In the genomic region with DNA sequence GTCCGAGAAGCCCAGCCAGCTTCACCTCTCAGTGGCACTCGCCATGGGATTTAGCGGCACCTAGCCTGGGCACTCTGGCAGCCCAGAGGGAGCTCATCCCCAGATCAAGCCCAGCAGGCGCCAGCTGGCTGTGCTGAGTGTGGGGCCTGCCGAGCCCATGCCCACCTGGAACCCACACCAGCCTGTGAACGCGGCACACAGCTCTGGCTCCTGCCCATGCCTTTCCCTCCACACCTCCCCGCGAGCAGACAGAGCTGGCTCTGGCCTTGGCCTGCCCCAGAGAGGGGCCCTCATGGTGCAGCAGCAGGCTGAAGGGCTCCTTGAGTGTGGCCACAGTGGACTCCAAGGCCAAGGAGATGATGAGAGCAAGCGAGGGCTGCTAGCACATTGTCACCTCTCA, we compare ENCODE assay signal across 31 cellular contexts. TPM values are rescaled to one million over a fixed set of nuclear protein-coding genes. Genes with fewer than 3 reads are reported as not detected.
"Had no signal": no experiment of that assay in that cellular context is flagged by ENCODE, and none has a peak within 500 bp of the region (broad histone marks: within the 10 kb centered on the region; RNA-seq: fewer than 3 reads in every experiment).

No MANE protein-coding gene starts in this region.

- H3K9me3 Mint-ChIP-seq: activated naive CD4-positive, alpha-beta T cell treated with anti-CD3 and anti-CD28 coated beads, Interleukin-2, amount 50 U/mL, for 72 hours; activated naive CD8-positive, alpha-beta T cell treated with anti-CD3 and anti-CD28 coated beads, Interleukin-2, amount 10 ng/mL, durations not matched to agents 7 days and 5 days; activated T-helper 17 cell treated with anti-CD3 and anti-CD28 coated beads, Interleukin-2, amount 50 U/mL, for 72 hours; T-helper 2 cell treated with Interferon-gamma antibody and Interleukin-4, amounts not matched to agents 5 μg/mL and 100 μg/mL, for 36 hours had no signal

- DNase-seq: activated B cell treated with CpG ODN at 0.5 μM for 24 hours; activated CD4-positive, alpha-beta T cell treated with anti-CD3 and anti-CD28 coated beads for 48 hours; activated CD4-positive, alpha-beta T cell treated with anti-CD3 and anti-CD28 coated beads, Interleukin-2, amount 50 U/mL, for 1 hour; activated CD4-positive, alpha-beta T cell treated with anti-CD3 and anti-CD28 coated beads, Interleukin-2, amount 50 U/mL, for 48 hours; activated CD8-positive, alpha-beta memory T cell treated with anti-CD3 and anti-CD28 coated beads for 24 hours; activated CD8-positive, alpha-beta T cell treated with anti-CD3 and anti-CD28 coated beads for 36 hours; activated effector memory CD4-positive, alpha-beta T cell treated with Interleukin-2 at 50 U/mL for 16 hours; activated naive CD4-positive, alpha-beta T cell; activated naive CD4-positive, alpha-beta T cell treated with anti-CD3 and anti-CD28 coated beads, Interleukin-2, amount 10 ng/mL, durations not matched to agents 7 days and 5 days; activated naive CD8-positive, alpha-beta T cell treated with anti-CD3 and anti-CD28 coated beads, Interleukin-2, amount 10 ng/mL, durations not matched to agents 7 days and 5 days; activated T-cell treated with anti-CD3 and anti-CD28 coated beads, Interleukin-2, amount 50 U/mL, for 4 hours; central memory CD4-positive, alpha-beta T cell; cerebellar nuclear complex; colonic mucosa; effector CD8-positive, alpha-beta T cell; esophagus squamous epithelium; foreskin melanocyte; T-helper 1 cell; T-helper 17 cell; T1000; WERI-Rb-1 had no signal

- H3K4me3 ChIP-seq: ascending aorta, breast epithelium, cardiac muscle cell, colonic mucosa, esophagus squamous epithelium, gastroesophageal sphincter had no signal

- H3K4me1 Mint-ChIP-seq: activated B cell treated with CpG ODN at 0.5 μM for 24 hours; activated naive CD4-positive, alpha-beta T cell treated with anti-CD3 and anti-CD28 coated beads, Interleukin-2, amount 10 ng/mL, durations not matched to agents 7 days and 5 days; activated naive CD8-positive, alpha-beta T cell treated with anti-CD3 and anti-CD28 coated beads, Interleukin-2, amount 10 ng/mL, durations not matched to agents 7 days and 5 days; activated T-helper 17 cell treated with anti-CD3 and anti-CD28 coated beads, Interleukin-2, amount 50 U/mL, for 72 hours; brain; T-helper 17 cell had no signal

- H3K36me3 Mint-ChIP-seq: activated naive CD4-positive, alpha-beta T cell treated with anti-CD3 and anti-CD28 coated beads, Interleukin-2, amount 10 ng/mL, durations not matched to agents 7 days and 5 days; activated naive CD8-positive, alpha-beta T cell treated with anti-CD3 and anti-CD28 coated beads, Interleukin-2, amount 10 ng/mL, durations not matched to agents 7 days and 5 days; brain had no signal

- H3K4me1 ChIP-seq: ascending aorta, breast epithelium, colonic mucosa, gastroesophageal sphincter had no signal

- H3K27me3 Mint-ChIP-seq: activated B cell treated with CpG ODN at 0.5 μM for 24 hours; activated CD8-positive, alpha-beta T cell treated with anti-CD3 and anti-CD28 coated beads for 36 hours; activated naive CD4-positive, alpha-beta T cell treated with anti-CD3 and anti-CD28 coated beads, Interleukin-2, amount 10 ng/mL, durations not matched to agents 7 days and 5 days had no signal

- H3K4me3 Mint-ChIP-seq: activated B cell treated with CpG ODN at 0.5 μM for 24 hours; activated CD8-positive, alpha-beta T cell treated with anti-CD3 and anti-CD28 coated beads for 36 hours; activated naive CD4-positive, alpha-beta T cell treated with anti-CD3 and anti-CD28 coated beads, Interleukin-2, amount 10 ng/mL, durations not matched to agents 7 days and 5 days; activated naive CD8-positive, alpha-beta T cell treated with anti-CD3 and anti-CD28 coated beads, Interleukin-2, amount 10 ng/mL, durations not matched to agents 7 days and 5 days; activated T-cell treated with anti-CD3 and anti-CD28 coated beads, Interleukin-2, amount 50 U/mL, for 4 hours; activated T-helper 17 cell treated with anti-CD3 and anti-CD28 coated beads, Interleukin-2, amount 50 U/mL, for 72 hours; brain; T-helper 17 cell; T-helper 2 cell treated with Interferon-gamma antibody and Interleukin-4, amounts not matched to agents 5 μg/mL and 100 μg/mL, for 36 hours had no signal

- H3K27ac ChIP-seq: ascending aorta, breast epithelium, cardiac muscle cell, colonic mucosa, epithelial cell of prostate, esophagus squamous epithelium, gastroesophageal sphincter, WERI-Rb-1 had no signal

- H3K36me3 ChIP-seq: ascending aorta, breast epithelium, cardiac muscle cell, colonic mucosa, esophagus squamous epithelium, gastroesophageal sphincter, WERI-Rb-1 had no signal

- H3K9me3 ChIP-seq: ascending aorta, colonic mucosa had no signal

- ATAC-seq: activated CD4-positive, CD25-positive, alpha-beta regulatory T cell treated with anti-CD3 and anti-CD28 coated beads, Interleukin-2, amount 50 U/mL, for 24 hours; activated CD8-positive, alpha-beta T cell treated with anti-CD3 and anti-CD28 coated beads for 36 hours; activated naive CD4-positive, alpha-beta T cell treated with anti-CD3 and anti-CD28 coated beads, Interleukin-2, amount 50 U/mL, for 72 hours; activated T-cell treated with anti-CD3 and anti-CD28 coated beads, Interleukin-2, amount 50 U/mL, for 4 hours; activated T-helper 17 cell treated with anti-CD3 and anti-CD28 coated beads, Interleukin-2, amount 50 U/mL, for 72 hours; gastroesophageal sphincter; T-helper 17 cell had no signal

- H3K27ac Mint-ChIP-seq: activated B cell treated with CpG ODN at 0.5 μM for 24 hours; activated CD8-positive, alpha-beta T cell treated with anti-CD3 and anti-CD28 coated beads for 36 hours; activated naive CD4-positive, alpha-beta T cell treated with anti-CD3 and anti-CD28 coated beads, Interleukin-2, amount 10 ng/mL, durations not matched to agents 7 days and 5 days; activated naive CD4-positive, alpha-beta T cell treated with anti-CD3 and anti-CD28 coated beads, Interleukin-2, amount 50 U/mL, for 72 hours; activated naive CD8-positive, alpha-beta T cell treated with anti-CD3 and anti-CD28 coated beads, Interleukin-2, amount 10 ng/mL, durations not matched to agents 7 days and 5 days; activated T-helper 17 cell treated with anti-CD3 and anti-CD28 coated beads, Interleukin-2, amount 50 U/mL, for 72 hours; brain; T-helper 17 cell; T-helper 2 cell treated with Interferon-gamma antibody and Interleukin-4, amounts not matched to agents 5 μg/mL and 100 μg/mL, for 36 hours had no signal

- H3K27me3 ChIP-seq: ascending aorta, breast epithelium, cardiac muscle cell, colonic mucosa, esophagus squamous epithelium, gastroesophageal sphincter had no signal

RNA-seq across cellular contexts. Expression of a gene that starts 38.0 kb away (rescaled TPM):
- total RNA-seq: activated B cell treated with CpG ODN at 0.5 μM for 24 hours; activated CD8-positive, alpha-beta T cell treated with anti-CD3 and anti-CD28 coated beads for 36 hours; activated naive CD4-positive, alpha-beta T cell treated with anti-CD3 and anti-CD28 coated beads, Interleukin-2, amount 50 U/mL, for 72 hours; activated naive CD8-positive, alpha-beta T cell treated with anti-CD3 and anti-CD28 coated beads, Interleukin-2, amount 10 ng/mL, durations not matched to agents 7 days and 5 days; activated T-cell treated with anti-CD3 and anti-CD28 coated beads, Interleukin-2, amount 50 U/mL, for 4 hours; activated T-helper 17 cell treated with anti-CD3 and anti-CD28 coated beads, Interleukin-2, amount 50 U/mL, for 72 hours; T-helper 17 cell had no signal
